11 cellular contexts compared by ENCODE assay signal in the genomic region with DNA sequence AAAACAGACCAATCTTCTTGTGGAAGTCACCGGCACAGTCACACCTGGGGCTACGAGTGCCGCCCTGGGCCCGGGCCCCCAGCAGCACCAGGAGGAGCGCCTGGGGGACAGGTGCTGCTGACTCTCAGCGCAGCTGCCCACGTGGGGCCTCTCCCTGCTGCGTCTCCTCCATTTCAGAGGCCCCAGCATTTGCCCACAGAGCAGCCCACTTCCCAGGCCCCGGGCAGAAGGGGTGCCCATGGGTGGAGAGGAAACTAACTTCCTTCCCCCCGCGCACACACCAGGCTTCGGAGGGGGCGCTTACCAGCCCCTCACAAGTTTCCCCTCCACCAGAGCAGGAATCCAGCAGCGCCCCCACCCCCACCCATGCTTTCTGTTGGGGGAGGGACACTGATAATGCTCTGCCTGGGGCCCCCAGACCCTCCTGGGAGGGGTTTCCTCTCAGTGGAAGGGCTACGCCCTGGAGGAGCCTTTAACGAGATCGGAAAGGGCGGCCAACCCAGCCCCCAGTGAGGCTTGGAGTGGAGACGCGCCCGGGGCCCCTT. TPM values are rescaled to one million over a fixed set of nuclear protein-coding genes. Genes with fewer than 3 reads are reported as not detected.
A peak's percentile ranks its signal among the peaks of the same experiment; 100 is the strongest.
DNase-seq lines count a peak whose midpoint lies in the region; ATAC-seq and TF ChIP-seq lines count a peak whose summit lies in the region.
"Had no signal": no experiment of that assay in that cellular context is flagged by ENCODE, and none has a peak within 500 bp of the region (broad histone marks: within the 10 kb centered on the region; RNA-seq: fewer than 3 reads in every experiment).

No MANE protein-coding gene starts in this region.

- peak overlapping the region; percentile 52 for H3K4me3 Mint-ChIP-seq in activated B cell treated with CpG ODN at 0.5 μM for 24 hours

- H3K4me1 Mint-ChIP-seq in activated B cell treated with CpG ODN at 0.5 μM for 24 hours, result peaks cover 10% of the 10 kb centered on the region

- CTCF ChIA-PET in activated B cell treated with CpG ODN at 0.5 μM for 24 hours (lab: Charles Lee), result no interaction called here

- H3K27ac Mint-ChIP-seq in activated B cell treated with CpG ODN at 0.5 μM for 24 hours, result no peak overlapping the region

- no peak for TF ChIP-seq CTCF in DND-41 (IDR thresholded peaks at IDR 0.05; ENCODE audit: borderline replicate concordance, extremely low read depth, low read length, poor library complexity, severe bottlenecking)
- TF ChIP-seq CTCF in activated B cell treated with CpG ODN at 0.5 μM for 24 hours (IDR thresholded peaks at IDR 0.05), result no peak
- no peak for TF ChIP-seq CTCF in spleen (IDR thresholded peaks at IDR 0.05 in 8 of 11, conservative IDR thresholded peaks at IDR 0.05 in 3 of 11)
- TF ChIP-seq CTCF in gastrocnemius medialis (IDR thresholded peaks at IDR 0.05 in 4 of 5, conservative IDR thresholded peaks at IDR 0.05 in 1 of 5), result no peak

- peaks cover 4% of the 10 kb centered on the region; the same call in 1 of the 2 replicates for H4K20me1 ChIP-seq in DND-41 (ENCODE audit: insufficient read depth, low read length)

- intact Hi-C loops in activated B cell treated with CpG ODN at 0.5 μM for 24 hours (cut with micrococcal nuclease) (no loop called here), spleen (cut with DNase I; ENCODE audit: low total_unique reads) (no loop called here), gastrocnemius medialis (cut with DNase I; ENCODE audit: low total_unique reads) (no loop called here)

- no peak overlapping the region for H3K4me2 ChIP-seq in DND-41 (ENCODE audit: insufficient read depth, low read length)

- POLR2A ChIA-PET in activated B cell treated with CpG ODN at 0.5 μM for 24 hours (lab: Charles Lee), result no interaction called here

- H3K36me3 ChIP-seq in DND-41 (ENCODE audit: insufficient read depth, low read length) (no peaks in the 10 kb centered on the region), spleen (peaks cover 0 to 89% (median 51%) of the 10 kb centered on the region in 6 donors), gastrocnemius medialis (no peaks in the 10 kb centered on the region)

- H3K36me3 Mint-ChIP-seq in activated B cell treated with CpG ODN at 0.5 μM for 24 hours (ENCODE audit: low read depth), result no peaks in the 10 kb centered on the region

- in situ Hi-C loops in gastrocnemius medialis (cut with MboI; ENCODE audit: low sequenced_read_pairs in 4 of 4), result no loop called here

- H3K9me3 Mint-ChIP-seq in activated B cell treated with CpG ODN at 0.5 μM for 24 hours, result no peaks in the 10 kb centered on the region

- H3K79me2 ChIP-seq in DND-41 (ENCODE audit: insufficient read depth, low read length), result no peaks in the 10 kb centered on the region

- peaks cover 8% of the 10 kb centered on the region for H3K4me1 ChIP-seq in DND-41 (ENCODE audit: insufficient read depth, low read length)
- H3K4me1 ChIP-seq in spleen, result peaks cover 3 to 64% (median 23%) of the 10 kb centered on the region in 6 donors
- H3K4me1 ChIP-seq in gastrocnemius medialis, result no peaks in the 10 kb centered on the region

- no peak overlapping the region for H3K9ac ChIP-seq in DND-41 (ENCODE audit: low read depth, low read length)

- H3K4me3 ChIP-seq in DND-41 (ENCODE audit: low read depth in 1 of 2, low read length in 2 of 2), result no peak overlapping the region
- H3K4me3 ChIP-seq in spleen, result peak overlapping the region in 7 of 8 donors; percentile 1 to 64 (median 30)
- H3K4me3 ChIP-seq in gastrocnemius medialis, result no peak overlapping the region
- H3K4me3 ChIP-seq: K562 had no signal

- H3K27me3 ChIP-seq in DND-41 (ENCODE audit: insufficient read depth, low read length, poor library complexity), result peaks cover 13% of the 10 kb centered on the region
- peaks cover 0 to 57% (median 4%) of the 10 kb centered on the region in 7 donors for H3K27me3 ChIP-seq in spleen (replicated peaks in 1 of 7)
- peaks cover 13 to 14% (median 14%) of the 10 kb centered on the region in 3 donors for H3K27me3 ChIP-seq in gastrocnemius medialis

- H3K27ac ChIP-seq in DND-41 (ENCODE audit: low read length), result no peak overlapping the region
- peak overlapping the region in 7 of 8 donors; percentile 4 to 79 (median 54) for H3K27ac ChIP-seq in spleen
- H3K27ac ChIP-seq in gastrocnemius medialis, result no peak overlapping the region
- H3K27ac ChIP-seq: VCaP had no signal

- TF ChIP-seq POLR2A in spleen (IDR thresholded peaks at IDR 0.05) (no peak), gastrocnemius medialis (IDR thresholded peaks at IDR 0.05) (no peak)

- DNase-seq in DND-41 (peak; percentile 23), activated B cell treated with CpG ODN at 0.5 μM for 24 hours (no peak), spleen (no peak), NCI-H187 (lab: John Stamatoyannopoulos, UW) (no peak), gastrocnemius medialis (no peak), RKO (ENCODE audit: low spot score) (no peak), NCI-H2107 treated with DMSO at 0.1 percent for 48 hours (lab: John Stamatoyannopoulos, UW; ENCODE audit: unreplicated experiment) (no peak)
- peak; percentile 7 for DNase-seq in activated naive CD8-positive, alpha-beta T cell treated with anti-CD3 and anti-CD28 coated beads, Interleukin-2, amount 50 U/mL, for 16 hours (ENCODE audit: low read depth, low spot score)
- DNase-seq: DMS79 treated with DMSO at 0.1 percent for 48 hours had no signal

- WGBS in spleen, 5 donors, result 11 to 39% (median 16%) methylated on average over 10 to 21 of the region's 21 CpGs

- H3K9me3 ChIP-seq in DND-41 (ENCODE audit: insufficient read depth, low read length, severe bottlenecking), result no peaks in the 10 kb centered on the region
- H3K9me3 ChIP-seq in spleen, result no peaks in the 10 kb centered on the region
- no peaks in the 10 kb centered on the region for H3K9me3 ChIP-seq in gastrocnemius medialis

- H3K27me3 Mint-ChIP-seq in activated B cell treated with CpG ODN at 0.5 μM for 24 hours, result peaks cover 32% of the 10 kb centered on the region

- H2AFZ ChIP-seq in DND-41 (ENCODE audit: low read depth, low read length), result no peak overlapping the region

- ATAC-seq in DND-41 (ENCODE audit: insufficient read depth, low read depth), result peak; percentile 33
- no peak for ATAC-seq in activated B cell treated with CpG ODN at 0.5 μM for 24 hours (ENCODE audit: low read depth)
- no peak for ATAC-seq in gastrocnemius medialis

RNA-seq across cellular contexts. Expression of a gene that starts 0.4 kb away (rescaled TPM):
- total RNA-seq in activated B cell treated with CpG ODN at 0.5 μM for 24 hours (2.5 and 2.8 TPM in 2 replicates), spleen (100 to 1,000 TPM in 1 of 7 donors, 10 to 100 TPM in 6; 39.7 to 103 (median 65.4) TPM), gastrocnemius medialis (1 to 10 TPM; 1.0 to 4.2 (median 2.7) TPM)
- 100 to 1,000 TPM in 2 of 3 donors, 10 to 100 TPM in 1; 30.9 to 147 (median 102) TPM for polyA plus RNA-seq in spleen

RNA-seq across cellular contexts. Expression of a gene that starts 25.9 kb away (rescaled TPM):
- 0.22 and 0.27 TPM in 2 replicates for total RNA-seq in activated B cell treated with CpG ODN at 0.5 μM for 24 hours
- total RNA-seq in spleen, result 100 to 1,000 TPM in 1 of 7 donors, 10 to 100 TPM in 6; 34.7 to 120 (median 60.1) TPM
- polyA plus RNA-seq in spleen, result 10 to 100 TPM in 2 of 3 donors, 1 to 10 TPM in 1; 6.4 to 66.9 (median 29.7) TPM
- 1 to 10 TPM; 1.2 to 2.3 (median 1.6) TPM for total RNA-seq in gastrocnemius medialis

RNA-seq across cellular contexts. Expression of a gene that starts 41.0 kb away (rescaled TPM):
- 0.18 TPM in 1 of 2 replicates, not detected in the other for total RNA-seq in activated B cell treated with CpG ODN at 0.5 μM for 24 hours
- total RNA-seq in spleen, result 1 to 10 TPM in 4 of 7 donors, under 1 TPM in 2, not detected in 1; 0.43 to 6.0 (median 1.5) TPM
- under 1 TPM; 0.26 to 0.54 (median 0.50) TPM for polyA plus RNA-seq in spleen
- under 1 TPM in 1 of 4 donors, not detected in 3; 0.41 TPM for total RNA-seq in gastrocnemius medialis

RNA-seq across cellular contexts. Expression of a gene that starts 45.8 kb away (rescaled TPM):
- total RNA-seq in activated B cell treated with CpG ODN at 0.5 μM for 24 hours, result not detected in 2 replicates
- under 1 TPM in 2 of 7 donors, not detected in 5; 0.22 to 0.26 TPM for total RNA-seq in spleen
- polyA plus RNA-seq in spleen, result 1 to 10 TPM in 1 of 3 donors, under 1 TPM in 1, not detected in 1; 0.02 to 1.3 TPM
- total RNA-seq in gastrocnemius medialis, result under 1 TPM in 1 of 4 donors, not detected in 3; 0.24 TPM

Comparison
In these comparisons a context has a peak if more than half of its experiments do, and no peak if none do; other contexts are left out.
1. DNase-seq: peak in DND-41 (single experiment) and activated naive CD8-positive, alpha-beta T cell treated with anti-CD3 and anti-CD28 coated beads, Interleukin-2, amount 50 U/mL, for 16 hours (single experiment); none in activated B cell treated with CpG ODN at 0.5 μM for 24 hours (single experiment), spleen (single experiment), NCI-H187 (0 of 2), gastrocnemius medialis (0 of 2), RKO (single experiment) and NCI-H2107 treated with DMSO at 0.1 percent for 48 hours (single experiment).
2. H3K27ac ChIP-seq: peak in spleen (7 of 8); none in DND-41 (single experiment) and gastrocnemius medialis (0 of 4).
3. H3K4me3 ChIP-seq: peak in spleen (7 of 8); none in DND-41 (0 of 2) and gastrocnemius medialis (0 of 4).
4. RNA of a gene that starts 0.4 kb away (total RNA-seq): 39.7 to 103 TPM in spleen; 1.0 to 4.2 TPM in gastrocnemius medialis and 2.5 to 2.8 TPM in activated B cell treated with CpG ODN at 0.5 μM for 24 hours; every median in the first group is over 4 times any median in the second.
5. RNA of a gene that starts 25.9 kb away (total RNA-seq): 34.7 to 120 TPM in spleen; 1.2 to 2.3 TPM in gastrocnemius medialis and 0.22 to 0.27 TPM in activated B cell treated with CpG ODN at 0.5 μM for 24 hours; every median in the first group is over 10 times any median in the second.